Comparison of ENCODE assay signal across 10 cellular contexts in the genomic region with DNA sequence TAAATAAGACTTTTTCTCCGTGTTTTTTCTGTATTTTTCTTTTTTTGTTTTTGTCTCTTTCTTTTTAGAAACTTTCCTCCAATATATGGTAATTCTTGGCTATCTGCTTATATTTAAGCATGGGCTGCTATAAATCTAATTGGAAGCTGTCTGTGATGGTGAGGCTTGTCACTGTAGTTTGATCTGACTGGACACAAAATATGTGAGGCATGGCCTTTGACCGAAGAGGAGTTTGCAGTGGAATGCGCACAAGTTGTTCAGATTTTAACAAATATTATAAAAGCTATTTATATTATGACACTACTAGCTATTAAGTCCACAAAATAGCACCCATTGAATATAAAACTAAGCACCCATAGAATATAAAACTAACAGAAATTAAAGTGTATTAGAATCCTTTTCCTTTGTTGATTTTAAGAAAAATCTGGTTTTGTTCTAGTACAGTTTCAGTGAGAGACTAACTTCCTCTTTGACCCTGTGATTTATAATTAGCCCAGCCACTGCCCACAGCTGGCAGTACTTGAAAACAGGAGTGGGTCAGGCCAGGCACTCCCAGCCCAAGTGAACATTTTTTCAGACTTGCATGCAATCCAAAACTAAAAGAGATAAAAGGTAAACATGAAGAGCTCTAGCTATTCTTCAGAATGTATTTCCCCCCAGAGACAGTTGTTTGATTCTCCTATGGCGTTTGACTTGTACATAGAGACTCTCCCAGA.
DNase-seq lines count a peak whose midpoint lies in the region; ATAC-seq and TF ChIP-seq lines count a peak whose summit lies in the region.
"Had no signal": no experiment of that assay in that cellular context is flagged by ENCODE, and none has a peak within 500 bp of the region (broad histone marks: within the 10 kb centered on the region; RNA-seq: fewer than 3 reads in every experiment).

No MANE protein-coding gene starts in this region.

- POLR2A ChIA-PET in CD8-positive, alpha-beta T cell (lab: Charles Lee) = no interaction called here

- ATAC-seq in GM18867 (IDR thresholded peaks at IDR 0.05; ENCODE audit: unreplicated experiment) (peak; percentile 75), HG02798 (IDR thresholded peaks at IDR 0.05; ENCODE audit: poor library complexity, unreplicated experiment) (peak; percentile 83)
- ATAC-seq in CD8-positive, alpha-beta T cell = no peak

- peaks cover 21% of the 10 kb centered on the region for H3K36me3 Mint-ChIP-seq in nephron (ENCODE audit: low read depth)
- peaks cover 37% of the 10 kb centered on the region for H3K36me3 Mint-ChIP-seq in CD8-positive, alpha-beta T cell

- no peaks in the 10 kb centered on the region for H3K36me3 ChIP-seq in CD8-positive, alpha-beta T cell (ENCODE audit: insufficient read depth, low read length)

- TF ChIP-seq CTCF in nephron (IDR thresholded peaks at IDR 0.05; ENCODE audit: unreplicated experiment in 3 of 3) = no peak
- TF ChIP-seq CTCF in CD8-positive, alpha-beta T cell (IDR thresholded peaks at IDR 0.05) = no peak

- peak; percentile 93 for DNase-seq in NOMO-1 treated with dmso at 0.1 percent for 144 hours (lab: John Stamatoyannopoulos, UW; ENCODE audit: unreplicated experiment)
- no peak for DNase-seq in glomerular visceral epithelial cell (ENCODE audit: extremely low spot score)
- no peak for DNase-seq in SW480 (ENCODE audit: low spot score)
- no peak for DNase-seq in mesenteric fat pad (ENCODE audit: low spot score)
- no peak for DNase-seq in CD8-positive, alpha-beta T cell
- DNase-seq: NCI-H2029 treated with DMSO at 0.1 percent for 48 hours had no signal

- no peak overlapping the region for H3K4me3 Mint-ChIP-seq in nephron
- H3K4me3 Mint-ChIP-seq in CD8-positive, alpha-beta T cell = no peak overlapping the region
- H3K4me3 Mint-ChIP-seq: activated naive CD4-positive, alpha-beta T cell treated with anti-CD3 and anti-CD28 coated beads, Interleukin-2, amount 50 U/mL, for 24 hours had no signal

- H3K4me3 ChIP-seq in CD8-positive, alpha-beta T cell (ENCODE audit: low read depth, low read length) = no peak overlapping the region

- CTCF ChIA-PET in CD8-positive, alpha-beta T cell (lab: Charles Lee) = interaction anchor here (1.5 kb wide), 1 partner anchor 23 kb away, joined by 3 read pairs; no protein-coding TSS in a partner anchor

- H3K4me1 ChIP-seq in CD8-positive, alpha-beta T cell (ENCODE audit: insufficient read depth, low read length) = no peaks in the 10 kb centered on the region

- intact Hi-C loops in CD8-positive, alpha-beta T cell (cut with DNase I, micrococcal nuclease) = no loop called here

- H3K4me1 Mint-ChIP-seq in nephron = peaks cover 7% of the 10 kb centered on the region
- no peaks in the 10 kb centered on the region for H3K4me1 Mint-ChIP-seq in CD8-positive, alpha-beta T cell (ENCODE audit: low read depth)
- H3K4me1 Mint-ChIP-seq: activated naive CD4-positive, alpha-beta T cell treated with anti-CD3 and anti-CD28 coated beads, Interleukin-2, amount 50 U/mL, for 24 hours had no signal

- peak overlapping the region; percentile 49 to 69 (median 64) for H3K27ac Mint-ChIP-seq in nephron
- no peak overlapping the region for H3K27ac Mint-ChIP-seq in CD8-positive, alpha-beta T cell
- H3K27ac Mint-ChIP-seq: activated naive CD4-positive, alpha-beta T cell treated with anti-CD3 and anti-CD28 coated beads, Interleukin-2, amount 50 U/mL, for 24 hours had no signal

- H3K27me3 ChIP-seq in CD8-positive, alpha-beta T cell (ENCODE audit: insufficient read depth, low read length) = no peaks in the 10 kb centered on the region

- H3K27ac ChIP-seq in CD8-positive, alpha-beta T cell (ENCODE audit: low read depth, low read length) = no peak overlapping the region

- H3K9me3 Mint-ChIP-seq in nephron = peaks cover 6% of the 10 kb centered on the region
- H3K9me3 Mint-ChIP-seq in CD8-positive, alpha-beta T cell = no peaks in the 10 kb centered on the region
- H3K9me3 Mint-ChIP-seq: activated naive CD4-positive, alpha-beta T cell treated with anti-CD3 and anti-CD28 coated beads, Interleukin-2, amount 50 U/mL, for 24 hours had no signal

- no peaks in the 10 kb centered on the region for H3K27me3 Mint-ChIP-seq in nephron (ENCODE audit: low read depth)
- no peaks in the 10 kb centered on the region for H3K27me3 Mint-ChIP-seq in CD8-positive, alpha-beta T cell (ENCODE audit: low read depth)
- H3K27me3 Mint-ChIP-seq: activated naive CD4-positive, alpha-beta T cell treated with anti-CD3 and anti-CD28 coated beads, Interleukin-2, amount 50 U/mL, for 24 hours had no signal

- H3K9me3 ChIP-seq in CD8-positive, alpha-beta T cell (ENCODE audit: low read length) = no peaks in the 10 kb centered on the region
